2 cellular contexts compared by ENCODE assay signal in genomic region chr2:27431395-27431794, GRCh38.
TF ChIP-seq lines count a peak whose summit lies in the region.

No MANE protein-coding gene starts in this region.

TF ChIP-seq in SK-N-SH, 30 proteins besides CTCF, POLR2A, EP300 and RAD21 (continued from another document):
- TF ChIP-seq SIN3A (IDR thresholded peaks at IDR 0.05; ENCODE audit: borderline replicate concordance, low read depth, low read length) (no peak), PBX3 (IDR thresholded peaks at IDR 0.05) (peak; percentile 55), USF1 (IDR thresholded peaks at IDR 0.05; ENCODE audit: borderline replicate concordance, low read depth) (0 out of 2 replicates have a peak, but pooled peaks have one; percentile 20), REST (IDR thresholded peaks at IDR 0.05; ENCODE audit: low read depth, low read length) (no peak), CHD2 (IDR thresholded peaks at IDR 0.05; ENCODE audit: low read length, partially characterized antibody) (no peak)

TF ChIP-seq in SK-N-SH treated with all-trans-retinoic acid at 6 μM for 48 hours, 23 proteins besides CTCF, POLR2A, EP300 and RAD21 (continued from another document):
- TF ChIP-seq POU6F1 (CRISPR knock-in tag; IDR thresholded peaks at IDR 0.05; ENCODE audit: borderline replicate concordance, low read depth) (no peak), SNAI2 (CRISPR knock-in tag; IDR thresholded peaks at IDR 0.05) (no peak), ZNF70 (CRISPR knock-in tag; IDR thresholded peaks at IDR 0.05) (no peak), ZC3H10 (CRISPR knock-in tag; IDR thresholded peaks at IDR 0.05) (no peak), ARNTL (CRISPR knock-in tag; IDR thresholded peaks at IDR 0.05; ENCODE audit: borderline replicate concordance, low read depth) (no peak), ZFP3 (CRISPR knock-in tag; IDR thresholded peaks at IDR 0.05) (no peak), ZFP30 (CRISPR knock-in tag; IDR thresholded peaks at IDR 0.05) (no peak), OSR1 (CRISPR knock-in tag; IDR thresholded peaks at IDR 0.05) (no peak), ZNF565 (CRISPR knock-in tag; conservative IDR thresholded peaks at IDR 0.05; ENCODE audit: low read depth) (no peak), CREB5 (CRISPR knock-in tag; IDR thresholded peaks at IDR 0.05; ENCODE audit: low read depth) (no peak), BACH2 (CRISPR knock-in tag; IDR thresholded peaks at IDR 0.05; ENCODE audit: borderline replicate concordance) (no peak), GLIS3 (CRISPR knock-in tag; IDR thresholded peaks at IDR 0.05) (no peak)
